In genomic region chr18:50849448-50849847, GRCh38 we compare ENCODE assay signal across 19 cellular contexts. TPM values are rescaled to one million over a fixed set of nuclear protein-coding genes. Genes with fewer than 3 reads are reported as not detected.
A peak's percentile ranks its signal among the peaks of the same experiment; 100 is the strongest.
DNase-seq lines count a peak whose midpoint lies in the region; ATAC-seq, FAIRE-seq and TF ChIP-seq lines count a peak whose summit lies in the region.
"Had no signal": no experiment of that assay in that cellular context is flagged by ENCODE, and none has a peak within 500 bp of the region (broad histone marks: within the 10 kb centered on the region; RNA-seq: fewer than 3 reads in every experiment).

No MANE protein-coding gene starts in this region.

- intact Hi-C loops in vagina (cut with DNase I), result no loop called here

- no peaks in the 10 kb centered on the region for H3K79me2 ChIP-seq in astrocyte (ENCODE audit: insufficient read depth, low read length)

- TF ChIP-seq CTCF in AG10803 (conservative IDR thresholded peaks at IDR 0.05; ENCODE audit: low read length) (no peak), astrocyte (IDR thresholded peaks at IDR 0.05; ENCODE audit: insufficient read depth, low read depth, low read length) (no peak), fibroblast of pulmonary artery (IDR thresholded peaks at IDR 0.05; ENCODE audit: low read length, missing control alignments) (no peak), vagina (IDR thresholded peaks at IDR 0.05) (no peak)

- no peaks in the 10 kb centered on the region for H4K20me1 ChIP-seq in astrocyte (ENCODE audit: insufficient read depth, low read length)

- TF ChIP-seq POLR2A in GM12892 (IDR thresholded peaks at IDR 0.05; ENCODE audit: low read depth, low read length), result no peak
- no peak for TF ChIP-seq POLR2A in vagina (IDR thresholded peaks at IDR 0.05)

- H3K27me3 ChIP-seq in astrocyte (ENCODE audit: insufficient read depth, low read length), result no peaks in the 10 kb centered on the region
- H3K27me3 ChIP-seq in vagina, result no peaks in the 10 kb centered on the region

- H3K36me3 Mint-ChIP-seq in astrocyte (ENCODE audit: low read depth, unreplicated experiment), result no peaks in the 10 kb centered on the region

- FAIRE-seq in GM12892 (lab: Jason Lieb, UNC), result peak; percentile 17
- FAIRE-seq in astrocyte (lab: Jason Lieb, UNC), result no peak
- FAIRE-seq: H1 had no signal

- H3K9me3 Mint-ChIP-seq in astrocyte (ENCODE audit: unreplicated experiment), result no peaks in the 10 kb centered on the region

- H3K4me1 Mint-ChIP-seq in astrocyte (ENCODE audit: low read depth, unreplicated experiment), result peaks cover 24% of the 10 kb centered on the region

- H3K4me3 Mint-ChIP-seq in astrocyte (ENCODE audit: unreplicated experiment), result no peak overlapping the region

- H3K9ac ChIP-seq in astrocyte (ENCODE audit: low read length), result no peak overlapping the region

- H3K9me3 ChIP-seq in astrocyte (ENCODE audit: insufficient read depth, low read depth, low read length), result no peaks in the 10 kb centered on the region
- H3K9me3 ChIP-seq in vagina, result no peaks in the 10 kb centered on the region

- H3K36me3 ChIP-seq in astrocyte (ENCODE audit: insufficient read depth, low read length), result no peaks in the 10 kb centered on the region
- H3K36me3 ChIP-seq in vagina, result no peaks in the 10 kb centered on the region

- ATAC-seq in GM19395 (IDR thresholded peaks at IDR 0.05; ENCODE audit: unreplicated experiment), result no peak
- ATAC-seq in GM18873 (IDR thresholded peaks at IDR 0.05; ENCODE audit: low FRiP score, unreplicated experiment), result no peak

- peaks cover 12% of the 10 kb centered on the region for H3K4me1 ChIP-seq in astrocyte (ENCODE audit: insufficient read depth, low read length)
- no peaks in the 10 kb centered on the region for H3K4me1 ChIP-seq in vagina

- peak overlapping the region; percentile 64 for H3K27ac Mint-ChIP-seq in astrocyte (ENCODE audit: unreplicated experiment)

- H3K27ac ChIP-seq in astrocyte (ENCODE audit: low read depth, low read length) (no peak overlapping the region), vagina (no peak overlapping the region)

- no peak overlapping the region for H2AFZ ChIP-seq in astrocyte (ENCODE audit: low read depth, low read length)

- H3K4me2 ChIP-seq in astrocyte (ENCODE audit: low read length), result no peak overlapping the region

- H3K4me3 ChIP-seq in AG10803 (ENCODE audit: low read length) (no peak overlapping the region), astrocyte (ENCODE audit: insufficient read depth, low read depth, low read length) (no peak overlapping the region), fibroblast of pulmonary artery (replicated peaks; ENCODE audit: low read depth, low read length) (no peak overlapping the region), vagina (no peak overlapping the region)

- peak; percentile 21 for DNase-seq in AG10803 (ENCODE audit: low read depth)
- DNase-seq in GM12892 (ENCODE audit: insufficient read length), result no peak
- DNase-seq in astrocyte (ENCODE audit: low read depth), result peak; percentile 18
- peak; percentile 57 for DNase-seq in fibroblast of pulmonary artery (ENCODE audit: low read depth)
- DNase-seq in vagina (ENCODE audit: extremely low spot score in 2 of 2), result no peak
- no peak for DNase-seq in activated gamma-delta T cell treated with Interleukin-2 at 50 U/mL for 16 hours
- DNase-seq: C1 segment of cervical spinal cord, COR-L47, GF-D8, KG1, MV-4-11, NCI-H1417, NCI-H187 treated with DMSO at 0.1 percent for 48 hours, NCI-H345, NCI-H526 had no signal

- no peaks in the 10 kb centered on the region for H3K27me3 Mint-ChIP-seq in astrocyte (ENCODE audit: low read depth, unreplicated experiment)

RNA-seq across cellular contexts. Expression of gene ME2, which starts 29.5 kb away (rescaled TPM):
- 83.7 TPM for polyA plus RNA-seq in GM12892 (2012; ENCODE audit: missing spikeins)
- total RNA-seq in astrocyte (40.9 and 44.0 TPM in 2 replicates), vagina (32.2 TPM)

RNA-seq across cellular contexts. Expression of gene MRO, which starts 29.6 kb away (rescaled TPM):
- polyA plus RNA-seq in GM12892 (2012; ENCODE audit: missing spikeins), result not detected
- total RNA-seq in astrocyte (0.18 TPM in 1 of 2 replicates, not detected in the other), vagina (not detected)
- total RNA-seq: Daoy had no signal

Comparison
In these comparisons a context has a peak if more than half of its experiments do, and no peak if none do; other contexts are left out.
1. DNase-seq: peak in AG10803 (single experiment), astrocyte (single experiment) and fibroblast of pulmonary artery (single experiment); none in GM12892 (single experiment), vagina (0 of 2) and activated gamma-delta T cell treated with Interleukin-2 at 50 U/mL for 16 hours (single experiment).